10 cellular contexts compared by ENCODE assay signal in genomic region chr14:68146812-68147211, GRCh38.
A peak's percentile ranks its signal among the peaks of the same experiment; 100 is the strongest.
DNase-seq lines count a peak whose midpoint lies in the region; ATAC-seq and TF ChIP-seq lines count a peak whose summit lies in the region.
"Had no signal": no experiment of that assay in that cellular context is flagged by ENCODE, and none has a peak within 500 bp of the region (broad histone marks: within the 10 kb centered on the region; RNA-seq: fewer than 3 reads in every experiment).

No MANE protein-coding gene starts in this region.

- TF ChIP-seq CTCF in AG04449 (IDR thresholded peaks at IDR 0.05; ENCODE audit: insufficient read depth, low read length, missing control alignments) (no peak), choroid plexus epithelial cell (conservative IDR thresholded peaks at IDR 0.05; ENCODE audit: low read depth, low read length) (no peak), GM10266 (IDR thresholded peaks at IDR 0.05; ENCODE audit: control insufficient read depth, insufficient read depth, low read depth, missing control alignments) (no peak)

- ATAC-seq in GM21786 (IDR thresholded peaks at IDR 0.05; ENCODE audit: unreplicated experiment), result no peak
- no peak for ATAC-seq in HG03439 (IDR thresholded peaks at IDR 0.05; ENCODE audit: unreplicated experiment)
- ATAC-seq in GM18519 (IDR thresholded peaks at IDR 0.05; ENCODE audit: low FRiP score, unreplicated experiment), result no peak

- POLR2A ChIA-PET in AG04449 (lab: Yijun Ruan, JAX), result no interaction called here

- DNase-seq in AG04449 (ENCODE audit: low read depth, low spot score) (peak; percentile 88), LHCN-M2 (ENCODE audit: low read depth) (peak; percentile 98), choroid plexus epithelial cell (ENCODE audit: low read depth) (peak; percentile 99), myocyte (ENCODE audit: low read depth) (peak; percentile 99), GM10266 (ENCODE audit: extremely low spot score) (no peak)
- DNase-seq: CD4-positive, alpha-beta T cell; NCI-H345 had no signal

- no peak overlapping the region for H3K4me3 ChIP-seq in AG04449 (ENCODE audit: low read depth, low read length)
- no peak overlapping the region for H3K4me3 ChIP-seq in choroid plexus epithelial cell (ENCODE audit: low read depth, low read length)

- CTCF ChIA-PET in AG04449 (lab: Yijun Ruan, JAX), result interaction anchor here (1.0 kb wide), 1 partner anchor 26 kb away, joined by 3 read pairs; no protein-coding TSS in a partner anchor
